ENCODE assay signal across 24 cellular contexts in the genomic region with DNA sequence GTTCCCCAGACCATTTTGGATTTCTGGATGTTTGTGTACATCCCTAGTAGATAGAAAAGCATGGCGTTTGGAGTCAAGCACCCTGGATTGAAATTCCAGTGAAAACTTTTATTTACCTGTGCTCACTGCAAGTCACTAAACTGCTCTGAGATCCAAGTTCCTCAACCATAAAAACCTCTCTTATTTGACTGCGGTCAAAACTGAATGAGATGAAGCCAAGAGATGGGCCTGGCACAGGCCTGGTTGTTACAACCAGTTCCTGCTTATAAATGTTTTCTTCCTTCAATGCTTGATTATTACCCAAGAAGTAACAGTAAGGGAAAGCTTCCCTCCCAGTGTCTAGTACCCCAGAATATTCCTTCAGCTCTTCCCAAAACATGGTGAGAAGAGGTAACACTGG.
"Had no signal": no experiment of that assay in that cellular context is flagged by ENCODE, and none has a peak within 500 bp of the region (broad histone marks: within the 10 kb centered on the region; RNA-seq: fewer than 3 reads in every experiment).

No MANE protein-coding gene starts in this region.

- H3K9me3 ChIP-seq: SJSA1 had no signal

- H3K4me3 ChIP-seq: SJSA1, SK-N-MC had no signal

- H3K27ac ChIP-seq: SJSA1, SK-N-MC had no signal

- H3K4me1 ChIP-seq: SJSA1 had no signal

- H3K36me3 ChIP-seq: SJSA1 had no signal

- H3K27me3 ChIP-seq: SJSA1 had no signal

- DNase-seq: IMR-90, Karpas-422, KG1, MV-4-11, NCI-H1048, NCI-H1105, NCI-H1417, NCI-H146, NCI-H1694 treated with DMSO at 0.1 percent for 48 hours, NCI-H1930, NCI-H2081, NCI-H2107, NCI-H2227 treated with DMSO at 0.1 percent for 48 hours, NCI-H446, NCI-H510A, NCI-H524 treated with DMSO at 0.1 percent for 48 hours, NCI-H69, NCI-H774, Right ventricle myocardium superior, RPMI8226, SIG-M5 had no signal

- ATAC-seq: HepG2 had no signal
